Comparison of ENCODE assay signal across 8 cellular contexts in the genomic region with DNA sequence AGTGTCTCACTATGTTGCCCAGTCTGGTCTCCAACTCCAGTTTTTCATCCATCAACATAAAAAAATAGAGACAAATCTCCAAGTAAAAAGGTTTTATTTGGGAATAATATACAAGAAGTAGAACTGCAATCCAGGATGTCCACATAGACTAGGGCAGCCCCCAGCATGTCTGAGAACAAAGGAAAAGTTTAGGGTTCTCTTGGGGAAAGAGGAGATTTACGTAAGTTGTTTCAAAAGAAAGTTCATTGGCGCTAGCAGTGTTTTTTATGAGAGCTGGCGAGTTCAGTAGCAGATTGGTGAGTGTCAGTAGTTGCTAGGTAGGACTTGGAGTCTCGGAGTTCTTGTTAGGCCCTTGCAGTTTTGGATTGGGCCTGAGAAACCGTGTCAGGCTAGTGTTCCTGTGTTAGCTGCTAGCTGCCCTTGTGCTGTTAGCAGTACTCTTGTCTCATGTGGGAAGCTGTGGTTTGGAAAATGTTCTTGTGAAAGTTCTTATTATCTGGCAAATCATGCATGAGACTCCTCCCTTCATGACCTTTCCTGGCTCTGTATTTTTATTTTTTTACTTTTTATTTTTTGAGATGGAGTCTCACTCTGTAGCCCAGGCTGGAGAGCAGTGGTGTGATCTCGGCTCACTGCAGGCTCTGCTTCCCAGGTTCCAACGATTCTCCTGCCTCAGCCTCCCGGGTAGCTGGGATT. TPM values are rescaled to one million over a fixed set of nuclear protein-coding genes. Genes with fewer than 3 reads are reported as not detected.
DNase-seq lines count a peak whose midpoint lies in the region; ATAC-seq and TF ChIP-seq lines count a peak whose summit lies in the region.

No MANE protein-coding gene starts in this region.

- H3K36me3 Mint-ChIP-seq in CD4-positive, alpha-beta T cell (ENCODE audit: low read depth), result no peaks in the 10 kb centered on the region

- H3K27ac ChIP-seq in CD4-positive, alpha-beta T cell (ENCODE audit: low read depth, low read length), result no peak overlapping the region

- no peaks in the 10 kb centered on the region for H3K9me3 ChIP-seq in CD4-positive, alpha-beta T cell (ENCODE audit: control insufficient read depth, low read length)

- no peaks in the 10 kb centered on the region for H3K27me3 ChIP-seq in CD4-positive, alpha-beta T cell (ENCODE audit: control insufficient read depth, insufficient read depth, low read length)

- H3K4me1 Mint-ChIP-seq in CD4-positive, alpha-beta T cell (ENCODE audit: low read depth), result no peaks in the 10 kb centered on the region

- peaks cover 38% of the 10 kb centered on the region for H3K27me3 Mint-ChIP-seq in CD4-positive, alpha-beta T cell

- no peaks in the 10 kb centered on the region for H3K9me3 Mint-ChIP-seq in CD4-positive, alpha-beta T cell

- CTCF ChIA-PET in CD4-positive, alpha-beta T cell (lab: Charles Lee), result no interaction called here

- H3K27ac Mint-ChIP-seq in CD4-positive, alpha-beta T cell, result no peak overlapping the region

- POLR2A ChIA-PET in CD4-positive, alpha-beta T cell (lab: Charles Lee), result no interaction called here

- no peak for DNase-seq in CD4-positive, alpha-beta T cell
- DNase-seq in GM19240 (ENCODE audit: insufficient read length, low spot score), result peak; percentile 82
- peak; percentile 66 for DNase-seq in globus pallidus (ENCODE audit: low spot score)
- DNase-seq in sciatic nerve (ENCODE audit: low spot score), result peak; percentile 79
- no peak for DNase-seq in NCI-H146 (lab: John Stamatoyannopoulos, UW)
- DNase-seq in COR-L47 (lab: John Stamatoyannopoulos, UW), result no peak

- TF ChIP-seq CTCF in CD4-positive, alpha-beta T cell (IDR thresholded peaks at IDR 0.05), result no peak

- peak; percentile 73 for ATAC-seq in CD4-positive, alpha-beta T cell (ENCODE audit: poor library complexity)
- ATAC-seq in HG03139 (IDR thresholded peaks at IDR 0.05; ENCODE audit: unreplicated experiment) (peak; percentile 90), SK-N-SH treated with all-trans-retinoic acid at 6 μM for 48 hours (peak; percentile 84), sciatic nerve (peak; percentile 99)

- no peak overlapping the region for H3K4me3 Mint-ChIP-seq in CD4-positive, alpha-beta T cell

- intact Hi-C loops in CD4-positive, alpha-beta T cell (cut with DNase I, micrococcal nuclease), result no loop called here
- intact Hi-C loops in sciatic nerve (cut with DNase I), result no loop called here

TF ChIP-seq in SK-N-SH treated with all-trans-retinoic acid at 6 μM for 48 hours, 23 proteins besides CTCF, POLR2A, EP300 and RAD21:
- no peak for TF ChIP-seq ZNF70 (CRISPR knock-in tag; IDR thresholded peaks at IDR 0.05)
- no peak for TF ChIP-seq ZNF565 (CRISPR knock-in tag; conservative IDR thresholded peaks at IDR 0.05; ENCODE audit: low read depth)
- TF ChIP-seq TOX (CRISPR knock-in tag; IDR thresholded peaks at IDR 0.05; ENCODE audit: borderline replicate concordance), result no peak
- no peak for TF ChIP-seq ZFP3 (CRISPR knock-in tag; IDR thresholded peaks at IDR 0.05)
- TF ChIP-seq, protein P1, sequence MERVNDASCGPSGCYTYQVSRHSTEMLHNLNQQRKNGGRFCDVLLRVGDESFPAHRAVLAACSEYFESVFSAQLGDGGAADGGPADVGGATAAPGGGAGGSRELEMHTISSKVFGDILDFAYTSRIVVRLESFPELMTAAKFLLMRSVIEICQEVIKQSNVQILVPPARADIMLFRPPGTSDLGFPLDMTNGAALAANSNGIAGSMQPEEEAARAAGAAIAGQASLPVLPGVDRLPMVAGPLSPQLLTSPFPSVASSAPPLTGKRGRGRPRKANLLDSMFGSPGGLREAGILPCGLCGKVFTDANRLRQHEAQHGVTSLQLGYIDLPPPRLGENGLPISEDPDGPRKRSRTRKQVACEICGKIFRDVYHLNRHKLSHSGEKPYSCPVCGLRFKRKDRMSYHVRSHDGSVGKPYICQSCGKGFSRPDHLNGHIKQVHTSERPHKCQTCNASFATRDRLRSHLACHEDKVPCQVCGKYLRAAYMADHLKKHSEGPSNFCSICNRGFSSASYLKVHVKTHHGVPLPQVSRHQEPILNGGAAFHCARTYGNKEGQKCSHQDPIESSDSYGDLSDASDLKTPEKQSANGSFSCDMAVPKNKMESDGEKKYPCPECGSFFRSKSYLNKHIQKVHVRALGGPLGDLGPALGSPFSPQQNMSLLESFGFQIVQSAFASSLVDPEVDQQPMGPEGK (CRISPR knock-in tag; IDR thresholded peaks at IDR 0.05; ENCODE audit: borderline replicate concordance), result no peak
- TF ChIP-seq SNAI2 (CRISPR knock-in tag; IDR thresholded peaks at IDR 0.05), result no peak
- no peak for TF ChIP-seq ESRRG (CRISPR knock-in tag; IDR thresholded peaks at IDR 0.05)
- TF ChIP-seq, protein P2, sequence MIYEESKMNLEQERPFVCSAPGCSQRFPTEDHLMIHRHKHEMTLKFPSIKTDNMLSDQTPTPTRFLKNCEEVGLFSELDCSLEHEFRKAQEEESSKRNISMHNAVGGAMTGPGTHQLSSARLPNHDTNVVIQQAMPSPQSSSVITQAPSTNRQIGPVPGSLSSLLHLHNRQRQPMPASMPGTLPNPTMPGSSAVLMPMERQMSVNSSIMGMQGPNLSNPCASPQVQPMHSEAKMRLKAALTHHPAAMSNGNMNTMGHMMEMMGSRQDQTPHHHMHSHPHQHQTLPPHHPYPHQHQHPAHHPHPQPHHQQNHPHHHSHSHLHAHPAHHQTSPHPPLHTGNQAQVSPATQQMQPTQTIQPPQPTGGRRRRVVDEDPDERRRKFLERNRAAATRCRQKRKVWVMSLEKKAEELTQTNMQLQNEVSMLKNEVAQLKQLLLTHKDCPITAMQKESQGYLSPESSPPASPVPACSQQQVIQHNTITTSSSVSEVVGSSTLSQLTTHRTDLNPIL (CRISPR knock-in tag; IDR thresholded peaks at IDR 0.05; ENCODE audit: low read depth), result no peak
- no peak for TF ChIP-seq OSR1 (CRISPR knock-in tag; IDR thresholded peaks at IDR 0.05)
- no peak for TF ChIP-seq ZFP30 (CRISPR knock-in tag; IDR thresholded peaks at IDR 0.05)
- TF ChIP-seq, protein P3, sequence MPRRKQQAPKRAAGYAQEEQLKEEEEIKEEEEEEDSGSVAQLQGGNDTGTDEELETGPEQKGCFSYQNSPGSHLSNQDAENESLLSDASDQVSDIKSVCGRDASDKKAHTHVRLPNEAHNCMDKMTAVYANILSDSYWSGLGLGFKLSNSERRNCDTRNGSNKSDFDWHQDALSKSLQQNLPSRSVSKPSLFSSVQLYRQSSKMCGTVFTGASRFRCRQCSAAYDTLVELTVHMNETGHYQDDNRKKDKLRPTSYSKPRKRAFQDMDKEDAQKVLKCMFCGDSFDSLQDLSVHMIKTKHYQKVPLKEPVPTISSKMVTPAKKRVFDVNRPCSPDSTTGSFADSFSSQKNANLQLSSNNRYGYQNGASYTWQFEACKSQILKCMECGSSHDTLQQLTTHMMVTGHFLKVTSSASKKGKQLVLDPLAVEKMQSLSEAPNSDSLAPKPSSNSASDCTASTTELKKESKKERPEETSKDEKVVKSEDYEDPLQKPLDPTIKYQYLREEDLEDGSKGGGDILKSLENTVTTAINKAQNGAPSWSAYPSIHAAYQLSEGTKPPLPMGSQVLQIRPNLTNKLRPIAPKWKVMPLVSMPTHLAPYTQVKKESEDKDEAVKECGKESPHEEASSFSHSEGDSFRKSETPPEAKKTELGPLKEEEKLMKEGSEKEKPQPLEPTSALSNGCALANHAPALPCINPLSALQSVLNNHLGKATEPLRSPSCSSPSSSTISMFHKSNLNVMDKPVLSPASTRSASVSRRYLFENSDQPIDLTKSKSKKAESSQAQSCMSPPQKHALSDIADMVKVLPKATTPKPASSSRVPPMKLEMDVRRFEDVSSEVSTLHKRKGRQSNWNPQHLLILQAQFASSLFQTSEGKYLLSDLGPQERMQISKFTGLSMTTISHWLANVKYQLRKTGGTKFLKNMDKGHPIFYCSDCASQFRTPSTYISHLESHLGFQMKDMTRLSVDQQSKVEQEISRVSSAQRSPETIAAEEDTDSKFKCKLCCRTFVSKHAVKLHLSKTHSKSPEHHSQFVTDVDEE (CRISPR knock-in tag; IDR thresholded peaks at IDR 0.05), result no peak

RNA-seq across cellular contexts. Expression of a gene that starts 24.7 kb away (rescaled TPM):
- not detected for total RNA-seq in CD4-positive, alpha-beta T cell
- total RNA-seq in sciatic nerve, result 7.1 TPM

RNA-seq across cellular contexts. Expression of a gene that starts 24.8 kb away (rescaled TPM):
- total RNA-seq in CD4-positive, alpha-beta T cell, result not detected
- total RNA-seq in sciatic nerve, result 49.5 TPM

RNA-seq across cellular contexts. Expression of a gene that starts 49.7 kb away (rescaled TPM):
- not detected for total RNA-seq in CD4-positive, alpha-beta T cell
- total RNA-seq in sciatic nerve, result 25.0 TPM

RNA-seq across cellular contexts. Expression of a gene that starts 56.7 kb away (rescaled TPM):
- 1 to 10 TPM; 6.5 to 7.1 TPM for total RNA-seq in CD4-positive, alpha-beta T cell
- total RNA-seq in sciatic nerve, result 18.5 TPM

Comparison
In these comparisons a context has a peak if more than half of its experiments do, and no peak if none do; other contexts are left out.
1. DNase-seq: peak in GM19240 (single experiment), globus pallidus (single experiment) and sciatic nerve (single experiment); none in CD4-positive, alpha-beta T cell (0 of 10), NCI-H146 (single experiment) and COR-L47 (single experiment).
2. RNA of a gene that starts 24.8 kb away (total RNA-seq): 49.5 TPM in sciatic nerve (single experiment); not detected in CD4-positive, alpha-beta T cell; every median in the first group is over 10 times any median in the second.
3. RNA of a gene that starts 49.7 kb away (total RNA-seq): 25.0 TPM in sciatic nerve (single experiment); not detected in CD4-positive, alpha-beta T cell; every median in the first group is over 10 times any median in the second.
4. Peak in every context shown above with its lines, with median percentiles within 50 percentile points of each other: ATAC-seq.